In the genomic region with DNA sequence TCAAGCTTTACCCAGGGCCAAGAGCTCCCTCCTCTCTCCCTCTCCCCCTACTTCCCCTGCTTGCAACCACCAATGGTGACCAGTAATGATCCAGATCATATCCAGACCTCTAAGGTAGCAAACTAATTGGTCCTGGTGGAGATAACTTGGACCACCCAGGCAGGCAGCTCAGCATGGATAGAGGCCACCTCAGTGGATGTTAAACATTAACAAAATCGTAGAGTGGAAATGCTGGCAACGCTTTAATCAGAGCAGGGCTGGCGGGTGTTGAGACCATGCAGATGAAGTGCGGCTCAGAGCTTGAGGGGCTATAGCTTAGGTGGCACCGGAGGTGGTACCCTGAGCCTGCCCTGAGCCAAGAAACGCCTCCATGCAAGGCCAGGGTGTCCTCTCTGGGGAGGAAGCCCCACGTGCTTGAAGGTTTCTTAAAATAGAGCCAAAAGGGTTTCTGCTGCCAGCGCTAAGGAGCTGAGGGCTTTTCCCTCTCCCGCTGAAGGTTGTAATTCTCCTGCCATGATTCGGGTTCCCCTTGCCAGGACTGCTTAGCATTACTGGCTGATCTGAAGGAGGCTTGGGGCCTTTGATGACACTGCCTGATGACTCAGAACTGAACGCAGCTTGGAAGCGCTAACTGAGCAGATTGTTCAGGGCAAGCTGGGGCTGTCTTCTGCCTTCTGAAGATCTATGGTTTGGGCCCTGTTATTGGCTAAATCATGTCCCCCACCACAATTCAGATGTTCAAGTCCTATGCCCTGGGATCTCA, we compare ENCODE assay signal across 10 cellular contexts.
DNase-seq lines count a peak whose midpoint lies in the region; ATAC-seq and TF ChIP-seq lines count a peak whose summit lies in the region.
"Had no signal": no experiment of that assay in that cellular context is flagged by ENCODE, and none has a peak within 500 bp of the region (broad histone marks: within the 10 kb centered on the region; RNA-seq: fewer than 3 reads in every experiment).

No MANE protein-coding gene starts in this region.

- H3K27me3 ChIP-seq in BLaER1 treated with 17β-estradiol and CSF1 and Interleukin-3, amounts not matched to agents 10 nM and 100 nM: 0 out of 22 replicates have a peak, but pooled peaks cover 0 to 4% (median 0%) of the 10 kb centered on the region in 11 experiments
- no peaks in the 10 kb centered on the region for H3K27me3 ChIP-seq in body of pancreas

- peaks cover 0 to 11% (median 5%) of the 10 kb centered on the region in 11 experiments; a peak in 16 of 22 replicates for H3K9me3 ChIP-seq in BLaER1 treated with 17β-estradiol and CSF1 and Interleukin-3, amounts not matched to agents 10 nM and 100 nM (replicated peaks in 1 of 11)
- H3K9me3 ChIP-seq in HEK293 (ENCODE audit: control insufficient read depth, insufficient read depth, low read depth, low read length) (no peaks in the 10 kb centered on the region), body of pancreas (no peaks in the 10 kb centered on the region)

- peak overlapping the region; percentile 42 to 72 (median 63) for H3K4me2 ChIP-seq in BLaER1 treated with 17β-estradiol and CSF1 and Interleukin-3, amounts not matched to agents 10 nM and 100 nM

- peak overlapping the region in 8 of 11 experiments; percentile 8 to 93 (median 47); a peak in 12 of 22 replicates for H3K27ac ChIP-seq in BLaER1 treated with 17β-estradiol and CSF1 and Interleukin-3, amounts not matched to agents 10 nM and 100 nM
- no peak overlapping the region for H3K27ac ChIP-seq in HEK293 (ENCODE audit: extremely low read depth, low read depth, low read length)
- H3K27ac ChIP-seq in body of pancreas: peak overlapping the region in 2 of 4 donors; percentile 2 to 7
- H3K27ac ChIP-seq: parathyroid adenoma had no signal

- no peaks in the 10 kb centered on the region for H4K20me1 ChIP-seq in BLaER1 treated with 17β-estradiol and CSF1 and Interleukin-3, amounts not matched to agents 10 nM and 100 nM

- peaks cover 25 to 55% (median 43%) of the 10 kb centered on the region in 10 experiments for H3K4me1 ChIP-seq in BLaER1 treated with 17β-estradiol and CSF1 and Interleukin-3, amounts not matched to agents 10 nM and 100 nM
- no peaks in the 10 kb centered on the region for H3K4me1 ChIP-seq in HEK293 (ENCODE audit: control insufficient read depth, insufficient read depth, low read length)
- H3K4me1 ChIP-seq in body of pancreas: peaks cover 9% of the 10 kb centered on the region
- H3K4me1 ChIP-seq: parathyroid adenoma had no signal

- DNase-seq in body of pancreas (peak in 3 of 4 donors; percentile 17 to 33 (median 28)), mucosa of gallbladder (ENCODE audit: low spot score) (peak; percentile 28), NCI-H774 (lab: John Stamatoyannopoulos, UW) (no peak)
- DNase-seq: effector memory CD4-positive, alpha-beta T cell had no signal

- no peak overlapping the region for H3K4me3 ChIP-seq in BLaER1 treated with 17β-estradiol and CSF1 and Interleukin-3, amounts not matched to agents 10 nM and 100 nM
- H3K4me3 ChIP-seq in HEK293 (ENCODE audit: low read depth, low read length): no peak overlapping the region
- H3K4me3 ChIP-seq in body of pancreas: no peak overlapping the region

- peak; percentile 68 for ATAC-seq in body of pancreas
- ATAC-seq in GM19395 (IDR thresholded peaks at IDR 0.05; ENCODE audit: unreplicated experiment): no peak
- no peak for ATAC-seq in GM21528 (IDR thresholded peaks at IDR 0.05; ENCODE audit: low FRiP score, unreplicated experiment)
- ATAC-seq in GM21737 (IDR thresholded peaks at IDR 0.05; ENCODE audit: unreplicated experiment): no peak

- CTCF ChIA-PET in HEK293 (lab: Yijun Ruan, JAX): interaction anchor here (0.6 to 0.8 kb wide), 2 partner anchors 8 to 574 kb away, joined by 3 to 4 read pairs; no protein-coding TSS in a partner anchor

- TF ChIP-seq CTCF in HEK293 (tag by site-specific recombination; IDR thresholded peaks at IDR 0.05) (no peak), body of pancreas (IDR thresholded peaks at IDR 0.05) (no peak)

- peak overlapping the region in 5 of 11 experiments; percentile 12 to 42 (median 34); a peak in 6 of 22 replicates for H3K9ac ChIP-seq in BLaER1 treated with 17β-estradiol and CSF1 and Interleukin-3, amounts not matched to agents 10 nM and 100 nM
- H3K9ac ChIP-seq: parathyroid adenoma had no signal

- no peaks in the 10 kb centered on the region for H3K36me3 ChIP-seq in BLaER1 treated with 17β-estradiol and CSF1 and Interleukin-3, amounts not matched to agents 10 nM and 100 nM
- H3K36me3 ChIP-seq in HEK293 (ENCODE audit: control insufficient read depth in 2 of 2, insufficient read depth in 1 of 2, low read length in 2 of 2) (no peaks in the 10 kb centered on the region), body of pancreas (replicated peaks in 1 of 2; ENCODE audit: insufficient read depth in 1 of 2, low read depth in 2 of 2) (no peaks in the 10 kb centered on the region)

- POLR2A ChIA-PET in HEK293 (lab: Yijun Ruan, JAX): interaction anchor here (0.6 kb wide), 1 partner anchor 650 kb away, joined by 3 read pairs; no protein-coding TSS in a partner anchor

- WGBS in body of pancreas, 2 donors: 13 to 35% methylated on average over 3 to 8 of the region's 12 CpGs

- peak in 1 of 3 donors; percentile 14 for TF ChIP-seq POLR2A in body of pancreas (IDR thresholded peaks at IDR 0.05)

- intact Hi-C loops in body of pancreas (cut with DNase I): no loop called here

TF ChIP-seq in HEK293, 187 proteins besides CTCF, POLR2A, EP300 and RAD21:
- TF ChIP-seq ZIC2 (tag by site-specific recombination; IDR thresholded peaks at IDR 0.05): peak; percentile 43
- TF ChIP-seq ZNF423 (tag by site-specific recombination; IDR thresholded peaks at IDR 0.05): no peak
TF ChIP-seq in HEK293: peak in this region for 1.
